11 cellular contexts compared by ENCODE assay signal in the genomic region with DNA sequence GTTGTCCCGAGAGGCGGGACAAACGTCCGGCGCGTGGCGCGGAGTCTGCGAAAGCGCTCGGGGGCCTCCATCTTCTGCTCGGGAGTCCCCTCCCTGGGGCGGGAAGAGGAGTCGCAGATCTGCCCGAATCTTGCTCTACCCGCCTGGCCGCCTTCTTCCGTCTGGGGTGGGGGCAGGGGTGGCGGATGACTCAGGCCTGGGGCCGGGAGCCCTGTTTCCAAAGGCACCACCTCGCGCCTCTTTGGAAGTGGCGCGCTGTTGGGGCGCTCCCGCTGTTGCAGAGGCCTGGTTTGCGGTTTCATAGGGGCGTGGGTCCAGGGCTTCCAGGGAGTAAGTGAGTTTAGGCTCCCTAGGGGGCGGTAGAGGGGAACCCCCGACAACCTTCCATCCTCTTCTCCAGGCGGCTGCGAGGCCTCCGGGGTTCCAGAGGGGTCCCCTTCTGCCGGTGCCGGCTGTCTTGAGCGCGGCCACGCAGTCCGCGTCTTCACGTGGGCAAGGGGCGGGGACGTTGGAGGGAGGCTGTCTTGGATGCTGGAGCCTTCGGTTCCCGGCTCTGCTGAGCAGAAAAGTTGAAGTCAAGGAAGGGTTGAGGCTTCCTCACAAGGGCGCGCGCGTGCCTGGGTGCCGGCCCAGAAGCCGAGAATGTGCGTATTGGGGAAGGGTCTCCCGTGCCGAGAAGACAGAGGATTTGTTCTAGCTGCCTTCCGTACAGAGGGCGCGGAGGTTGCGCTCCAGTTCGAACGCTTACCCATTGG. TPM values are rescaled to one million over a fixed set of nuclear protein-coding genes. Genes with fewer than 3 reads are reported as not detected.
DNase-seq lines count a peak whose midpoint lies in the region; ATAC-seq, FAIRE-seq and TF ChIP-seq lines count a peak whose summit lies in the region.
"Had no signal": no experiment of that assay in that cellular context is flagged by ENCODE, and none has a peak within 500 bp of the region (broad histone marks: within the 10 kb centered on the region; RNA-seq: fewer than 3 reads in every experiment).

No MANE protein-coding gene starts in this region.

- TF ChIP-seq EP300 in HepG2 (IDR thresholded peaks at IDR 0.05; ENCODE audit: low read depth in 2 of 2, low read length in 2 of 2): no peak
- TF ChIP-seq EP300 in HepG2 (CRISPR knock-in tag; IDR thresholded peaks at IDR 0.05; ENCODE audit: borderline replicate concordance): no peak

- H3K9ac ChIP-seq in HepG2 (ENCODE audit: insufficient read depth, low read depth, low read length): no peak overlapping the region

- H3K36me3 ChIP-seq in HepG2 (replicated peaks in 1 of 2; ENCODE audit: control insufficient read depth in 1 of 2, insufficient read depth in 2 of 2, low read length in 2 of 2) (no peaks in the 10 kb centered on the region), right lobe of liver (no peaks in the 10 kb centered on the region), RWPE2 (ENCODE audit: low read depth) (peaks cover under 1% of the 10 kb centered on the region; the same call in 1 of the 2 replicates), hepatocyte (replicated peaks; ENCODE audit: insufficient read depth, low read depth) (no peaks in the 10 kb centered on the region)

- H3K79me2 ChIP-seq in HepG2 (ENCODE audit: insufficient read depth, low read length): no peaks in the 10 kb centered on the region
- no peaks in the 10 kb centered on the region for H3K79me2 ChIP-seq in hepatocyte

- ATAC-seq in HepG2 (peak; percentile 78), right lobe of liver (no peak), RWPE2 (ENCODE audit: low read depth) (no peak), GM21528 (IDR thresholded peaks at IDR 0.05; ENCODE audit: low FRiP score, unreplicated experiment) (no peak)

- H2AFZ ChIP-seq in HepG2 (ENCODE audit: low read length) (no peak overlapping the region), hepatocyte (no peak overlapping the region)

- WGBS in HepG2 (ENCODE audit: low lambda C conversion rate): 35% methylated on average over 48 of the region's 60 CpGs
- 1% methylated on average over 11 of the region's 60 CpGs for WGBS in right lobe of liver (ENCODE audit: insufficient coverage, low coverage, low lambda C conversion rate, missing lambda C conversion rate)
- 3% methylated on average over 59 of the region's 60 CpGs for WGBS in hepatocyte (ENCODE audit: low lambda C conversion rate, missing lambda C conversion rate)

- in situ Hi-C loops in HepG2 (cut with HindIII; ENCODE audit: extremely low pct_ligation_motif_present, low pct_unique_long_range_greater_than_20kb): no loop called here

- FAIRE-seq in HepG2 (lab: Jason Lieb, UNC): no peak

- DNase-seq in HepG2 (ENCODE audit: low spot score) (no peak), right lobe of liver (no peak), RWPE2 (ENCODE audit: low spot score) (peak; percentile 80), hepatocyte (ENCODE audit: low spot score) (peak; percentile 71), ureter (ENCODE audit: low spot score) (peak; percentile 59), H4 (ENCODE audit: low spot score) (no peak), T-helper 9 cell (no peak)
- DNase-seq: GOT3 had no signal

- TF ChIP-seq CTCF in HepG2 (CRISPR knock-in tag; IDR thresholded peaks at IDR 0.05): peak; percentile 40
- TF ChIP-seq CTCF in right lobe of liver (IDR thresholded peaks at IDR 0.05): peak in 1 of 4 donors; percentile 19
- peak; percentile 60 for TF ChIP-seq CTCF in RWPE2 (IDR thresholded peaks at IDR 0.05; ENCODE audit: poor library complexity, severe bottlenecking)
- peak; percentile 45 for TF ChIP-seq CTCF in hepatocyte (IDR thresholded peaks at IDR 0.05; ENCODE audit: poor library complexity)

- no TSS peak for BruUV-seq in HepG2 (replicated peaks; lab: Mats Ljungman, UMichigan)

- H3K27ac ChIP-seq in HepG2 (ENCODE audit: extremely low read length, insufficient read depth, low read length) (no peak overlapping the region), right lobe of liver (no peak overlapping the region), RWPE2 (ENCODE audit: poor library complexity, severe bottlenecking) (no peak overlapping the region), hepatocyte (no peak overlapping the region)

- intact Hi-C loops in HepG2 (cut with micrococcal nuclease; ENCODE audit: unreplicated experiment): loop anchor here (5.0 kb wide), 1 partner anchor 1819 kb away; no protein-coding TSS in a partner anchor
- intact Hi-C loops in right lobe of liver (cut with DNase I): no loop called here

- CTCF ChIA-PET in HepG2 (lab: Yijun Ruan, JAX; ENCODE audit: low intra/inter-chr PET ratio, low total read pairs): no interaction called here

- no peak for TF ChIP-seq RAD21 in HepG2 (CRISPR knock-in tag; IDR thresholded peaks at IDR 0.05)

- peaks cover 6 to 78% of the 10 kb centered on the region in 2 experiments; a peak in 4 of 5 replicates for H3K27me3 ChIP-seq in HepG2 (ENCODE audit: control insufficient read depth in 1 of 2, insufficient read depth in 2 of 2, low read length in 2 of 2)
- H3K27me3 ChIP-seq in right lobe of liver: peaks cover 26 to 63% of the 10 kb centered on the region in 2 donors
- no peaks in the 10 kb centered on the region for H3K27me3 ChIP-seq in RWPE2 (ENCODE audit: insufficient read depth, poor library complexity, severe bottlenecking)
- peaks cover 83% of the 10 kb centered on the region for H3K27me3 ChIP-seq in hepatocyte

- H3K9me2 ChIP-seq in hepatocyte (replicated peaks; ENCODE audit: insufficient read depth): no peaks in the 10 kb centered on the region

- no peaks in the 10 kb centered on the region for H3K9me3 ChIP-seq in HepG2 (ENCODE audit: low read length)
- H3K9me3 ChIP-seq in right lobe of liver: no peaks in the 10 kb centered on the region
- no peaks in the 10 kb centered on the region for H3K9me3 ChIP-seq in RWPE2 (ENCODE audit: severe bottlenecking)
- H3K9me3 ChIP-seq in hepatocyte (ENCODE audit: low read depth): no peaks in the 10 kb centered on the region

- no peak overlapping the region for H3K4me3 ChIP-seq in HepG2 (replicated peaks in 1 of 3; ENCODE audit: insufficient read depth in 1 of 3, low read depth in 2 of 3, low read length in 3 of 3)
- no peak overlapping the region for H3K4me3 ChIP-seq in right lobe of liver
- H3K4me3 ChIP-seq in RWPE2 (ENCODE audit: severe bottlenecking): no peak overlapping the region
- H3K4me3 ChIP-seq in hepatocyte: no peak overlapping the region

- no peak for TF ChIP-seq POLR2A in HepG2 (IDR thresholded peaks at IDR 0.05; ENCODE audit: insufficient read depth in 1 of 2, low read depth in 2 of 2, low read length in 2 of 2)
- TF ChIP-seq POLR2A in right lobe of liver (IDR thresholded peaks at IDR 0.05): no peak

- H3K4me2 ChIP-seq in HepG2 (ENCODE audit: low read depth, low read length) (no peak overlapping the region), hepatocyte (peak overlapping the region; percentile 70)

- H4K20me1 ChIP-seq in HepG2 (ENCODE audit: insufficient read depth, low read length) (peaks cover 4% of the 10 kb centered on the region; the same call in 1 of the 2 replicates), hepatocyte (ENCODE audit: insufficient read depth, poor library complexity, severe bottlenecking) (no peaks in the 10 kb centered on the region)

- POLR2A ChIA-PET in HepG2 (lab: Yijun Ruan, JAX): no interaction called here

- H3K4me1 ChIP-seq in HepG2 (ENCODE audit: insufficient read depth, low read length): no peaks in the 10 kb centered on the region
- H3K4me1 ChIP-seq in right lobe of liver: peaks cover 0 to 29% (median 4%) of the 10 kb centered on the region in 4 donors
- no peaks in the 10 kb centered on the region for H3K4me1 ChIP-seq in RWPE2 (ENCODE audit: insufficient read depth, poor library complexity, severe bottlenecking)
- H3K4me1 ChIP-seq in hepatocyte (ENCODE audit: insufficient read depth): peaks cover 39% of the 10 kb centered on the region

TF ChIP-seq in HepG2, 621 proteins besides CTCF, POLR2A, EP300 and RAD21 (continues in another document):
- TF ChIP-seq CCDC6 (CRISPR knock-in tag; IDR thresholded peaks at IDR 0.05) (no peak), MTF2 (CRISPR knock-in tag; IDR thresholded peaks at IDR 0.05; ENCODE audit: borderline replicate concordance) (0 out of 2 replicates have a peak, but pooled peaks have one; percentile 23), STAG1 (CRISPR knock-in tag; IDR thresholded peaks at IDR 0.05) (peak; percentile 33), ZNF557 (CRISPR knock-in tag; IDR thresholded peaks at IDR 0.05) (no peak), XRCC5 (optimal IDR thresholded peaks at IDR 0.05; ENCODE audit: low read length) (peak; percentile 59)
- TF ChIP-seq, protein P1, sequence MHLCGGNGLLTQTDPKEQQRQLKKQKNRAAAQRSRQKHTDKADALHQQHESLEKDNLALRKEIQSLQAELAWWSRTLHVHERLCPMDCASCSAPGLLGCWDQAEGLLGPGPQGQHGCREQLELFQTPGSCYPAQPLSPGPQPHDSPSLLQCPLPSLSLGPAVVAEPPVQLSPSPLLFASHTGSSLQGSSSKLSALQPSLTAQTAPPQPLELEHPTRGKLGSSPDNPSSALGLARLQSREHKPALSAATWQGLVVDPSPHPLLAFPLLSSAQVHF (CRISPR knock-in tag; IDR thresholded peaks at IDR 0.05): no peak

RNA-seq across cellular contexts. Expression of gene TFAP2C, which starts 2.6 kb away (rescaled TPM):
- total RNA-seq in HepG2 (2016; rRNA removed; fragmentation: Illumina TruSeq; extraction: Trizol) (not detected in 2 replicates), right lobe of liver (not detected), hepatocyte (0.88 and 1.7 TPM in 2 replicates), ureter (12.5 TPM)
- not detected in 2 replicates for total RNA-seq in HepG2 (2016; cell fraction: cytosol; rRNA removed; fragmentation: Illumina TruSeq; extraction: Trizol; ENCODE audit: low read depth)
- not detected in 2 replicates for total RNA-seq in HepG2 (2016; cell fraction: insoluble cytoplasmic fraction; rRNA removed; fragmentation: Illumina TruSeq; extraction: Trizol)
- total RNA-seq in HepG2 (2016; cell fraction: membrane; rRNA removed; fragmentation: Illumina TruSeq; extraction: Trizol): not detected in 2 replicates
- not detected in 2 replicates for total RNA-seq in HepG2 (2016; cell fraction: nucleus; rRNA removed; fragmentation: Illumina TruSeq; extraction: Trizol)
- polyA plus RNA-seq in HepG2 (2011; rRNA removed) (not detected in 2 replicates), hepatocyte (3.2 and 3.7 TPM in 2 replicates)
- not detected in 2 replicates for polyA plus RNA-seq in HepG2 (2011; cell fraction: cytosol; rRNA removed)
- polyA plus RNA-seq in HepG2 (2011; cell fraction: nucleus; rRNA removed): not detected in 2 replicates
- not detected in 2 replicates for polyA plus RNA-seq in HepG2 (2012)
- polyA plus RNA-seq in HepG2 (2016; cell fraction: cytosol; fragmentation: Illumina TruSeq; extraction: Trizol; ENCODE audit: low read depth): not detected in 2 replicates
- not detected in 2 replicates for polyA plus RNA-seq in HepG2 (2016; cell fraction: insoluble cytoplasmic fraction; fragmentation: Illumina TruSeq; extraction: Trizol; ENCODE audit: low read depth)
- polyA plus RNA-seq in HepG2 (2016; cell fraction: membrane; fragmentation: Illumina TruSeq; extraction: Trizol; ENCODE audit: low read depth): not detected in 2 replicates
- polyA plus RNA-seq in HepG2 (2016; cell fraction: nucleus; fragmentation: Illumina TruSeq; extraction: Trizol; ENCODE audit: insufficient read depth, low read depth): not detected in 2 replicates
- polyA minus RNA-seq in HepG2 (2011; rRNA and poly(A)+ RNA removed; ENCODE audit: low replicate concordance): 7.5 TPM in 1 of 2 replicates, not detected in the other
- polyA minus RNA-seq in HepG2 (2011; cell fraction: cytosol; rRNA and poly(A)+ RNA removed): not detected in 2 replicates
- polyA minus RNA-seq in HepG2 (2011; cell fraction: nucleus; rRNA and poly(A)+ RNA removed): not detected in 2 replicates
- 6.2 and 7.2 TPM in 2 replicates for total RNA-seq in H4 (2014; rRNA removed; shearing (Covaris generic))
- total RNA-seq: dermis microvascular lymphatic vessel endothelial cell; T-helper 2 cell treated with Interferon-gamma antibody and Interleukin-4, amounts not matched to agents 100 ng/mL and 5 ng/mL, for 36 hours had no signal

Comparison
In these comparisons a context has a peak if more than half of its experiments do, and no peak if none do; other contexts are left out.
1. DNase-seq: peak in RWPE2 (single experiment), hepatocyte (single experiment) and ureter (single experiment); none in HepG2 (single experiment), right lobe of liver (0 of 3), H4 (single experiment) and T-helper 9 cell (single experiment).